23 cellular contexts compared by ENCODE assay signal in genomic region chr11:103436131-103436770, GRCh38.
"Had no signal": no experiment of that assay in that cellular context is flagged by ENCODE, and none has a peak within 500 bp of the region (broad histone marks: within the 10 kb centered on the region; RNA-seq: fewer than 3 reads in every experiment).

No MANE protein-coding gene starts in this region.

- H3K27me3 Mint-ChIP-seq: activated CD4-positive, alpha-beta memory T cell treated with anti-CD3 and anti-CD28 coated beads, Interleukin-2, amount 10 ng/mL, durations not matched to agents 7 days and 5 days; activated CD4-positive, alpha-beta T cell treated with anti-CD3 and anti-CD28 coated beads for 36 hours; activated naive CD4-positive, alpha-beta T cell treated with anti-CD3 and anti-CD28 coated beads, Interleukin-2, amount 10 ng/mL, durations not matched to agents 7 days and 5 days; activated naive CD8-positive, alpha-beta T cell treated with anti-CD3 and anti-CD28 coated beads for 36 hours; activated T-helper 17 cell treated with anti-CD3 and anti-CD28 coated beads, Interleukin-2, amount 50 U/mL, for 72 hours; T-cell had no signal

- H3K27ac ChIP-seq: brain microvascular endothelial cell, cardiac muscle cell, SK-N-MC, VCaP had no signal

- H3K4me3 ChIP-seq: cardiac muscle cell, SK-N-MC had no signal

- H3K27me3 ChIP-seq: brain microvascular endothelial cell, cardiac muscle cell had no signal

- DNase-seq: activated CD4-positive, alpha-beta memory T cell treated with anti-CD3 and anti-CD28 coated beads, Interleukin-2, amount 10 ng/mL, durations not matched to agents 7 days and 5 days; activated CD4-positive, alpha-beta T cell treated with anti-CD3 and anti-CD28 coated beads for 36 hours; activated CD4-positive, alpha-beta T cell treated with anti-CD3 and anti-CD28 coated beads, Interleukin-2, amount 50 U/mL, for 1 hour; activated gamma-delta T cell treated with Interleukin-2 at 50 U/mL for 16 hours; activated naive CD4-positive, alpha-beta T cell treated with anti-CD3 and anti-CD28 coated beads, Interleukin-2, amount 10 ng/mL, durations not matched to agents 7 days and 5 days; activated naive CD8-positive, alpha-beta T cell treated with anti-CD3 and anti-CD28 coated beads for 36 hours; activated T-cell treated with anti-CD3 and anti-CD28 coated beads for 4 hours; activated T-cell treated with anti-CD3 and anti-CD28 coated beads, Interleukin-2, amount 50 U/mL, for 48 hours; brain microvascular endothelial cell; NCI-H1092; NCI-H1417 treated with DMSO at 0.1 percent for 48 hours; NCI-H1694; NCI-H2029 treated with DMSO at 0.1 percent for 48 hours; NCI-H524; PC-3; SIG-M5; T-cell; T-helper 2 cell; T1000 had no signal

- H3K36me3 ChIP-seq: brain microvascular endothelial cell, cardiac muscle cell had no signal

- H3K4me3 Mint-ChIP-seq: activated CD4-positive, alpha-beta memory T cell treated with anti-CD3 and anti-CD28 coated beads, Interleukin-2, amount 10 ng/mL, durations not matched to agents 7 days and 5 days; activated CD4-positive, alpha-beta T cell treated with anti-CD3 and anti-CD28 coated beads for 36 hours; activated naive CD4-positive, alpha-beta T cell treated with anti-CD3 and anti-CD28 coated beads, Interleukin-2, amount 10 ng/mL, durations not matched to agents 7 days and 5 days; activated naive CD8-positive, alpha-beta T cell treated with anti-CD3 and anti-CD28 coated beads for 36 hours; activated T-helper 17 cell treated with anti-CD3 and anti-CD28 coated beads, Interleukin-2, amount 50 U/mL, for 72 hours; T-cell had no signal

- H3K36me3 Mint-ChIP-seq: activated naive CD4-positive, alpha-beta T cell treated with anti-CD3 and anti-CD28 coated beads, Interleukin-2, amount 10 ng/mL, durations not matched to agents 7 days and 5 days; activated naive CD8-positive, alpha-beta T cell treated with anti-CD3 and anti-CD28 coated beads for 36 hours had no signal

- H3K9me3 Mint-ChIP-seq: activated CD4-positive, alpha-beta memory T cell treated with anti-CD3 and anti-CD28 coated beads, Interleukin-2, amount 10 ng/mL, durations not matched to agents 7 days and 5 days; activated naive CD4-positive, alpha-beta T cell treated with anti-CD3 and anti-CD28 coated beads, Interleukin-2, amount 10 ng/mL, durations not matched to agents 7 days and 5 days; activated naive CD8-positive, alpha-beta T cell treated with anti-CD3 and anti-CD28 coated beads for 36 hours; activated T-helper 17 cell treated with anti-CD3 and anti-CD28 coated beads, Interleukin-2, amount 50 U/mL, for 72 hours; T-cell had no signal

- H3K27ac Mint-ChIP-seq: activated CD4-positive, alpha-beta memory T cell treated with anti-CD3 and anti-CD28 coated beads, Interleukin-2, amount 10 ng/mL, durations not matched to agents 7 days and 5 days; activated CD4-positive, alpha-beta T cell treated with anti-CD3 and anti-CD28 coated beads for 36 hours; activated naive CD4-positive, alpha-beta T cell treated with anti-CD3 and anti-CD28 coated beads, Interleukin-2, amount 10 ng/mL, durations not matched to agents 7 days and 5 days; activated naive CD8-positive, alpha-beta T cell treated with anti-CD3 and anti-CD28 coated beads for 36 hours; activated T-helper 17 cell treated with anti-CD3 and anti-CD28 coated beads, Interleukin-2, amount 50 U/mL, for 72 hours; T-cell had no signal

- ATAC-seq: activated CD4-positive, alpha-beta T cell treated with anti-CD3 and anti-CD28 coated beads for 36 hours; activated T-helper 17 cell treated with anti-CD3 and anti-CD28 coated beads, Interleukin-2, amount 50 U/mL, for 72 hours; PC-3; T-cell had no signal

- H3K4me1 Mint-ChIP-seq: activated CD4-positive, alpha-beta memory T cell treated with anti-CD3 and anti-CD28 coated beads, Interleukin-2, amount 10 ng/mL, durations not matched to agents 7 days and 5 days; activated CD4-positive, alpha-beta T cell treated with anti-CD3 and anti-CD28 coated beads for 36 hours; activated naive CD4-positive, alpha-beta T cell treated with anti-CD3 and anti-CD28 coated beads, Interleukin-2, amount 10 ng/mL, durations not matched to agents 7 days and 5 days; activated naive CD8-positive, alpha-beta T cell treated with anti-CD3 and anti-CD28 coated beads for 36 hours; activated T-helper 17 cell treated with anti-CD3 and anti-CD28 coated beads, Interleukin-2, amount 50 U/mL, for 72 hours; T-cell had no signal
